21 cellular contexts compared by ENCODE assay signal in genomic region chr7:140593583-140593982, GRCh38. TPM values are rescaled to one million over a fixed set of nuclear protein-coding genes. Genes with fewer than 3 reads are reported as not detected.
DNase-seq lines count a peak whose midpoint lies in the region; ATAC-seq and TF ChIP-seq lines count a peak whose summit lies in the region.
"Had no signal": no experiment of that assay in that cellular context is flagged by ENCODE, and none has a peak within 500 bp of the region (broad histone marks: within the 10 kb centered on the region; RNA-seq: fewer than 3 reads in every experiment).

No MANE protein-coding gene starts in this region.

- no peak overlapping the region for H2BK12ac ChIP-seq in mesenchymal stem cell (ENCODE audit: low read length in 2 of 2)

- H3K18ac ChIP-seq in mesenchymal stem cell (ENCODE audit: low read depth in 1 of 2, low read length in 2 of 2) = no peak overlapping the region

- no peak overlapping the region for H3K9ac ChIP-seq in mesenchymal stem cell (ENCODE audit: low read length)

- TF ChIP-seq CTCF in foreskin keratinocyte (conservative IDR thresholded peaks at IDR 0.05) (no peak), osteocyte (IDR thresholded peaks at IDR 0.05) (no peak)

- no peak overlapping the region for H3K4me2 ChIP-seq in mesenchymal stem cell (ENCODE audit: low read length, poor library complexity, severe bottlenecking)
- H3K4me2 ChIP-seq: smooth muscle cell had no signal

- H3K4me1 ChIP-seq in mesenchymal stem cell (ENCODE audit: control insufficient read depth, insufficient read depth, low read depth, low read length) (peaks cover 26% of the 10 kb centered on the region), foreskin keratinocyte (no peaks in the 10 kb centered on the region)
- H3K4me1 ChIP-seq: lower lobe of right lung, prostate gland had no signal

- H3K27ac Mint-ChIP-seq in osteocyte (ENCODE audit: unreplicated experiment) = no peak overlapping the region
- H3K27ac Mint-ChIP-seq: activated CD4-positive, alpha-beta memory T cell treated with anti-CD3 and anti-CD28 coated beads, Interleukin-2, amount 10 ng/mL, durations not matched to agents 7 days and 5 days had no signal

- H2BK5ac ChIP-seq in mesenchymal stem cell (ENCODE audit: low read depth, low read length, poor library complexity, severe bottlenecking) = no peak overlapping the region

- no peak overlapping the region for H2AFZ ChIP-seq in mesenchymal stem cell (ENCODE audit: low read depth, low read length)

- no peak overlapping the region for H4K91ac ChIP-seq in mesenchymal stem cell (ENCODE audit: low read length)

- no peak overlapping the region for H3K23ac ChIP-seq in mesenchymal stem cell (ENCODE audit: low read length in 2 of 2)

- peaks cover 40% of the 10 kb centered on the region for H3K4me1 Mint-ChIP-seq in osteocyte (ENCODE audit: unreplicated experiment)

- no peak overlapping the region for H2BK15ac ChIP-seq in mesenchymal stem cell (ENCODE audit: low read depth, poor library complexity, severe bottlenecking)

- no peak overlapping the region for H3K14ac ChIP-seq in mesenchymal stem cell (ENCODE audit: low read length in 2 of 2)

- H4K8ac ChIP-seq in mesenchymal stem cell (ENCODE audit: low read length) = no peak overlapping the region

- peaks cover 7% of the 10 kb centered on the region for H3K79me1 ChIP-seq in mesenchymal stem cell (replicated peaks; ENCODE audit: low read length, poor library complexity, severe bottlenecking)

- no peak overlapping the region for H3K4ac ChIP-seq in mesenchymal stem cell (ENCODE audit: low read depth in 1 of 2, low read length in 2 of 2)

- no peaks in the 10 kb centered on the region for H3K27me3 ChIP-seq in mesenchymal stem cell (ENCODE audit: control insufficient read depth in 1 of 2, insufficient read depth in 1 of 2, low read length in 2 of 2)
- no peaks in the 10 kb centered on the region for H3K27me3 ChIP-seq in foreskin keratinocyte
- H3K27me3 ChIP-seq: adrenal gland, cardiac muscle cell, heart right ventricle had no signal

- DNase-seq in mesenchymal stem cell (no peak), foreskin keratinocyte (no peak), osteocyte (ENCODE audit: extremely low spot score, unreplicated experiment) (no peak), activated gamma-delta T cell (lab: John Stamatoyannopoulos, UW) (no peak)
- DNase-seq: activated CD4-positive, alpha-beta memory T cell treated with anti-CD3 and anti-CD28 coated beads, Interleukin-2, amount 10 ng/mL, durations not matched to agents 7 days and 5 days; adrenal gland; lower lobe of right lung; naive thymus-derived CD4-positive, alpha-beta T cell; NCI-H1694; NCI-H446; SHP77 treated with DMSO at 0.1 percent for 48 hours; T-helper 1 cell; WERI-Rb-1 had no signal

- ATAC-seq in GM18867 (IDR thresholded peaks at IDR 0.05; ENCODE audit: unreplicated experiment) (peak; percentile 50), GM21381 (IDR thresholded peaks at IDR 0.05; ENCODE audit: unreplicated experiment) (peak; percentile 78), HG03354 (IDR thresholded peaks at IDR 0.05; ENCODE audit: poor library complexity, severe bottlenecking, unreplicated experiment) (peak; percentile 69), HG02588 (IDR thresholded peaks at IDR 0.05; ENCODE audit: unreplicated experiment) (no peak), foreskin keratinocyte (no peak)
- ATAC-seq: lower lobe of right lung; naive thymus-derived CD4-positive, alpha-beta T cell had no signal

- WGBS in mesenchymal stem cell = 98% methylated on average over 5 of the region's 5 CpGs

- H3K36me3 ChIP-seq in mesenchymal stem cell (ENCODE audit: control insufficient read depth in 1 of 2, insufficient read depth in 2 of 2, low read depth in 1 of 2, low read length in 2 of 2) = peaks cover 0 to 6% of the 10 kb centered on the region in 2 experiments
- H3K36me3 ChIP-seq: adrenal gland, cardiac muscle cell, lower lobe of right lung, prostate gland had no signal

- no peak overlapping the region for H3K4me3 Mint-ChIP-seq in osteocyte (ENCODE audit: unreplicated experiment)
- H3K4me3 Mint-ChIP-seq: activated CD4-positive, alpha-beta memory T cell treated with anti-CD3 and anti-CD28 coated beads, Interleukin-2, amount 10 ng/mL, durations not matched to agents 7 days and 5 days; naive thymus-derived CD4-positive, alpha-beta T cell had no signal

- no peaks in the 10 kb centered on the region for H3K27me3 Mint-ChIP-seq in osteocyte (ENCODE audit: unreplicated experiment)

- no peaks in the 10 kb centered on the region for H3K9me3 Mint-ChIP-seq in osteocyte (ENCODE audit: unreplicated experiment)
- H3K9me3 Mint-ChIP-seq: activated CD4-positive, alpha-beta memory T cell treated with anti-CD3 and anti-CD28 coated beads, Interleukin-2, amount 10 ng/mL, durations not matched to agents 7 days and 5 days; naive thymus-derived CD4-positive, alpha-beta T cell had no signal

- H3K4me3 ChIP-seq in mesenchymal stem cell (ENCODE audit: insufficient read depth in 1 of 2, low read depth in 1 of 2, low read length in 2 of 2) = no peak overlapping the region
- H3K4me3 ChIP-seq: adrenal gland, cardiac muscle cell, heart right ventricle, lower lobe of right lung, prostate gland, smooth muscle cell had no signal

- peak overlapping the region; percentile 95 for H3K27ac ChIP-seq in mesenchymal stem cell (ENCODE audit: low read length, poor library complexity, severe bottlenecking)
- no peak overlapping the region for H3K27ac ChIP-seq in foreskin keratinocyte
- H3K27ac ChIP-seq: adrenal gland, cardiac muscle cell, lower lobe of right lung, prostate gland, WERI-Rb-1 had no signal

- H3K36me3 Mint-ChIP-seq in osteocyte (ENCODE audit: unreplicated experiment) = peaks cover 12% of the 10 kb centered on the region
- H3K36me3 Mint-ChIP-seq: naive thymus-derived CD4-positive, alpha-beta T cell had no signal

- H2AK5ac ChIP-seq in mesenchymal stem cell (ENCODE audit: low read length, severe bottlenecking) = peak overlapping the region; percentile 46

- no peaks in the 10 kb centered on the region for H3K9me3 ChIP-seq in mesenchymal stem cell (ENCODE audit: control insufficient read depth, low read length)
- H3K9me3 ChIP-seq: adrenal gland, heart right ventricle, lower lobe of right lung, prostate gland had no signal

- H2BK120ac ChIP-seq in mesenchymal stem cell (ENCODE audit: low read depth, low read length) = no peak overlapping the region

RNA-seq across cellular contexts. Expression of gene DENND2A, which starts 47.0 kb away (rescaled TPM):
- polyA plus RNA-seq in mesenchymal stem cell (2013, experiment 1 of 2) = 17.2 TPM
- 19.9 TPM for polyA plus RNA-seq in mesenchymal stem cell (2013, experiment 2 of 2)
- total RNA-seq in foreskin keratinocyte (1.1 and 3.0 TPM in 2 replicates), osteocyte (53.3 and 56.6 TPM in 2 replicates)
- polyA plus RNA-seq in foreskin keratinocyte = 0.62 and 2.0 TPM in 2 replicates
- total RNA-seq: activated CD4-positive, alpha-beta memory T cell treated with anti-CD3 and anti-CD28 coated beads, Interleukin-2, amount 10 ng/mL, durations not matched to agents 7 days and 5 days; naive thymus-derived CD4-positive, alpha-beta T cell had no signal
- polyA plus RNA-seq: naive thymus-derived CD4-positive, alpha-beta T cell had no signal

Comparison
In these comparisons a context has a peak if more than half of its experiments do, and no peak if none do; other contexts are left out.
1. ATAC-seq: peak in GM18867 (single experiment), GM21381 (single experiment) and HG03354 (single experiment); none in HG02588 (single experiment) and foreskin keratinocyte (single experiment).
2. RNA of gene DENND2A, which starts 47.0 kb away (total RNA-seq): 53.3 to 56.6 TPM in osteocyte; 1.1 to 3.0 TPM in foreskin keratinocyte; every median in the first group is over 10 times any median in the second.